14 cellular contexts compared by ENCODE assay signal in genomic region chr3:98259707-98260106, GRCh38. TPM values are rescaled to one million over a fixed set of nuclear protein-coding genes. Genes with fewer than 3 reads are reported as not detected.
DNase-seq lines count a peak whose midpoint lies in the region; ATAC-seq and TF ChIP-seq lines count a peak whose summit lies in the region.
"Had no signal": no experiment of that assay in that cellular context is flagged by ENCODE, and none has a peak within 500 bp of the region (broad histone marks: within the 10 kb centered on the region; RNA-seq: fewer than 3 reads in every experiment).

No MANE protein-coding gene starts in this region.

- ATAC-seq in GM21526 (IDR thresholded peaks at IDR 0.05; ENCODE audit: low FRiP score, unreplicated experiment) (peak; percentile 62), HG03095 (IDR thresholded peaks at IDR 0.05; ENCODE audit: unreplicated experiment) (no peak)

- H2AFZ ChIP-seq in Karpas-422 (ENCODE audit: low read length), result no peak overlapping the region
- H2AFZ ChIP-seq in smooth muscle cell (ENCODE audit: low read depth), result no peak overlapping the region

- no peaks in the 10 kb centered on the region for H3K79me2 ChIP-seq in Karpas-422 (ENCODE audit: low read length)
- no peaks in the 10 kb centered on the region for H3K79me2 ChIP-seq in smooth muscle cell (ENCODE audit: low read depth)

- no peaks in the 10 kb centered on the region for H3K9me3 ChIP-seq in Karpas-422 (ENCODE audit: low read length)
- no peaks in the 10 kb centered on the region for H3K9me3 ChIP-seq in smooth muscle cell (replicated peaks; ENCODE audit: low read depth)
- no peaks in the 10 kb centered on the region for H3K9me3 ChIP-seq in esophagus squamous epithelium
- H3K9me3 ChIP-seq: thoracic aorta had no signal

- no peaks in the 10 kb centered on the region for H3K4me1 ChIP-seq in Karpas-422 (ENCODE audit: low read length)
- H3K4me1 ChIP-seq in smooth muscle cell (ENCODE audit: low read depth), result no peaks in the 10 kb centered on the region
- H3K4me1 ChIP-seq in esophagus squamous epithelium, result no peaks in the 10 kb centered on the region

- H4K20me1 ChIP-seq in Karpas-422 (ENCODE audit: insufficient read depth, low read depth, low read length) (no peaks in the 10 kb centered on the region), smooth muscle cell (ENCODE audit: low read depth) (no peaks in the 10 kb centered on the region)

- H3K4me3 ChIP-seq in GM12865 (ENCODE audit: low read depth, low read length) (no peak overlapping the region), Karpas-422 (ENCODE audit: low read length) (no peak overlapping the region), smooth muscle cell (no peak overlapping the region), esophagus squamous epithelium (no peak overlapping the region)
- H3K4me3 ChIP-seq: thoracic aorta had no signal

- no peaks in the 10 kb centered on the region for H3K9me2 ChIP-seq in Karpas-422 (replicated peaks; ENCODE audit: insufficient read depth, low read length)

- no peaks in the 10 kb centered on the region for H3F3A ChIP-seq in smooth muscle cell (ENCODE audit: low read depth)

- H3K27me3 ChIP-seq in Karpas-422 (ENCODE audit: low read length) (no peaks in the 10 kb centered on the region), smooth muscle cell (ENCODE audit: low read depth) (no peaks in the 10 kb centered on the region), esophagus squamous epithelium (no peaks in the 10 kb centered on the region)

- H3K27ac ChIP-seq in Karpas-422 (ENCODE audit: low read length) (no peak overlapping the region), smooth muscle cell (ENCODE audit: low read depth) (no peak overlapping the region), esophagus squamous epithelium (no peak overlapping the region)
- H3K27ac ChIP-seq: thoracic aorta had no signal

- H3K9ac ChIP-seq in Karpas-422 (ENCODE audit: low read length) (no peak overlapping the region), smooth muscle cell (ENCODE audit: low read depth) (no peak overlapping the region)

- TF ChIP-seq CTCF in GM12865 (IDR thresholded peaks at IDR 0.05; ENCODE audit: insufficient read depth, low read depth, low read length, missing control alignments) (peak; percentile 26), smooth muscle cell (IDR thresholded peaks at IDR 0.05; ENCODE audit: borderline replicate concordance, insufficient read depth, poor library complexity, severe bottlenecking) (no peak), esophagus squamous epithelium (IDR thresholded peaks at IDR 0.05) (no peak)

- H3K4me2 ChIP-seq in Karpas-422 (ENCODE audit: low read depth, low read length, poor library complexity, severe bottlenecking), result no peak overlapping the region
- H3K4me2 ChIP-seq in smooth muscle cell, result no peak overlapping the region

- DNase-seq in GM12865 (ENCODE audit: low read depth) (peak; percentile 17), Karpas-422 (peak; percentile 58), erythroblast (lab: John Stamatoyannopoulos, UW) (peak; percentile 14 to 32), smooth muscle cell (lab: John Stamatoyannopoulos, UW; ENCODE audit: unreplicated experiment) (no peak), esophagus squamous epithelium (lab: John Stamatoyannopoulos, UW) (no peak)
- no peak for DNase-seq in stimulated activated naive CD4-positive, alpha-beta T cell (lab: John Stamatoyannopoulos, UW)
- DNase-seq: activated naive CD4-positive, alpha-beta T cell treated with Interleukin-2 at 50 U/mL for 16 hours; GF-D8 had no signal

- no peaks in the 10 kb centered on the region for H3K36me3 ChIP-seq in Karpas-422 (ENCODE audit: insufficient read depth, low read length)
- no peaks in the 10 kb centered on the region for H3K36me3 ChIP-seq in smooth muscle cell (ENCODE audit: low read depth)
- no peaks in the 10 kb centered on the region for H3K36me3 ChIP-seq in esophagus squamous epithelium
- H3K36me3 ChIP-seq: thoracic aorta had no signal

- intact Hi-C loops in esophagus squamous epithelium (cut with DNase I), result no loop called here

- WGBS in smooth muscle cell (ENCODE audit: low lambda C conversion rate), result 87% methylated on average over 2 of the region's 2 CpGs
- WGBS in esophagus squamous epithelium, 2 donors, result 71 to 100% methylated on average over 1 to 2 of the region's 2 CpGs

- TF ChIP-seq POLR2A in erythroblast (IDR thresholded peaks at IDR 0.05; ENCODE audit: low read length) (no peak), esophagus squamous epithelium (IDR thresholded peaks at IDR 0.05) (no peak)

RNA-seq across cellular contexts. Expression of gene OR5H6, which starts 4.3 kb away (rescaled TPM):
- not detected in 2 replicates for total RNA-seq in Karpas-422 (2014; rRNA removed; shearing (Covaris generic); ENCODE audit: low replicate concordance)
- not detected in 2 replicates for total RNA-seq in smooth muscle cell
- polyA plus RNA-seq in smooth muscle cell, result not detected in 2 replicates
- not detected for total RNA-seq in esophagus squamous epithelium
- total RNA-seq: lung microvascular endothelial cell, NCI-H460, thoracic aorta had no signal
- polyA plus RNA-seq: esophagus had no signal

RNA-seq across cellular contexts. Expression of gene OR5H2, which starts 22.6 kb away (rescaled TPM):
- total RNA-seq in Karpas-422 (2014; rRNA removed; shearing (Covaris generic); ENCODE audit: low replicate concordance), result not detected in 2 replicates
- total RNA-seq in smooth muscle cell (not detected in 2 replicates), esophagus squamous epithelium (not detected)
- polyA plus RNA-seq in smooth muscle cell, result not detected in 2 replicates
- total RNA-seq: lung microvascular endothelial cell, NCI-H460, thoracic aorta had no signal
- polyA plus RNA-seq: esophagus had no signal

Comparison
In these comparisons a context has a peak if more than half of its experiments do, and no peak if none do; other contexts are left out.
1. DNase-seq: peak in GM12865 (single experiment), Karpas-422 (single experiment) and erythroblast (2 of 2); none in smooth muscle cell (single experiment), esophagus squamous epithelium (single experiment) and stimulated activated naive CD4-positive, alpha-beta T cell (0 of 6).